18 cellular contexts compared by ENCODE assay signal in genomic region chr7:108972009-108972408, GRCh38.
DNase-seq lines count a peak whose midpoint lies in the region; ATAC-seq and TF ChIP-seq lines count a peak whose summit lies in the region.
"Had no signal": no experiment of that assay in that cellular context is flagged by ENCODE, and none has a peak within 500 bp of the region (broad histone marks: within the 10 kb centered on the region; RNA-seq: fewer than 3 reads in every experiment).

No MANE protein-coding gene starts in this region.

- H3K9me3 ChIP-seq in SK-N-SH (no peaks in the 10 kb centered on the region), thyroid gland (no peaks in the 10 kb centered on the region)

- H3K79me2 ChIP-seq in SK-N-SH (ENCODE audit: insufficient read depth), result no peaks in the 10 kb centered on the region

- no peak for TF ChIP-seq RAD21 in SK-N-SH (IDR thresholded peaks at IDR 0.05; ENCODE audit: low read length)

- TF ChIP-seq EP300 in SK-N-SH (IDR thresholded peaks at IDR 0.05; ENCODE audit: borderline replicate concordance in 1 of 2, low read depth in 1 of 2, low read length in 1 of 2), result no peak

- H3K4me1 ChIP-seq in SK-N-SH (ENCODE audit: control insufficient read depth in 1 of 2, insufficient read depth in 2 of 2, low read depth in 1 of 2, low read length in 1 of 2), result no peaks in the 10 kb centered on the region; a peak in 1 of 4 replicates
- no peaks in the 10 kb centered on the region for H3K4me1 ChIP-seq in thyroid gland

- no peak overlapping the region for H3K9ac ChIP-seq in SK-N-SH

- no peak overlapping the region for H3K4me2 ChIP-seq in SK-N-SH
- H3K4me2 ChIP-seq: GM23338 had no signal

- no peak for ATAC-seq in SK-N-SH treated with all-trans-retinoic acid at 6 μM for 48 hours
- ATAC-seq in GM21423 (IDR thresholded peaks at IDR 0.05; ENCODE audit: unreplicated experiment), result no peak
- ATAC-seq: GM12878, GM23338 had no signal

- POLR2A ChIA-PET in SK-N-SH (lab: Yijun Ruan, JAX), result no interaction called here

- TF ChIP-seq POLR2A in thyroid gland (IDR thresholded peaks at IDR 0.05), result no peak

- no peaks in the 10 kb centered on the region for H3K36me3 ChIP-seq in SK-N-SH (replicated peaks in 1 of 2; ENCODE audit: control insufficient read depth in 1 of 2, insufficient read depth in 2 of 2, low read length in 1 of 2)
- H3K36me3 ChIP-seq in thyroid gland, result no peaks in the 10 kb centered on the region

- H3K4me3 ChIP-seq in SK-N-SH (ENCODE audit: low read depth in 2 of 2, low read length in 1 of 2) (no peak overlapping the region), thyroid gland (replicated peaks in 1 of 3) (no peak overlapping the region)
- H3K4me3 ChIP-seq: GM12878, GM23338, SK-N-MC had no signal

- no peak overlapping the region for H3K27ac ChIP-seq in SK-N-SH (ENCODE audit: low read depth in 2 of 2, low read length in 1 of 2)
- no peak overlapping the region for H3K27ac ChIP-seq in thyroid gland
- H3K27ac ChIP-seq: SK-N-MC had no signal

- H3K27me3 ChIP-seq in SK-N-SH (ENCODE audit: insufficient read depth) (no peaks in the 10 kb centered on the region), thyroid gland (no peaks in the 10 kb centered on the region)

- CTCF ChIA-PET in SK-N-SH (lab: Yijun Ruan, JAX), result interaction anchor here (0.6 to 1.5 kb wide), 2 partner anchors 166 to 359 kb away, joined by 3 to 4 read pairs; no protein-coding TSS in a partner anchor

- H3F3A ChIP-seq in SK-N-SH (replicated peaks; ENCODE audit: insufficient read depth), result no peaks in the 10 kb centered on the region

- no peaks in the 10 kb centered on the region for H3K9me2 ChIP-seq in SK-N-SH

- no peak overlapping the region for H2AFZ ChIP-seq in SK-N-SH (ENCODE audit: low read depth)
- H2AFZ ChIP-seq: GM23338 had no signal

- H4K20me1 ChIP-seq in SK-N-SH (ENCODE audit: insufficient read depth), result no peaks in the 10 kb centered on the region

- TF ChIP-seq CTCF in SK-N-SH (IDR thresholded peaks at IDR 0.05) (no peak), thyroid gland (IDR thresholded peaks at IDR 0.05) (no peak)

- DNase-seq in SK-N-SH (no peak), astrocyte of the hippocampus (ENCODE audit: low read depth, low spot score) (peak; percentile 64), glomerular visceral epithelial cell (ENCODE audit: extremely low spot score) (peak; percentile 8), stromal cell of bone marrow (ENCODE audit: low read depth) (peak; percentile 5), NCI-H69 (lab: John Stamatoyannopoulos, UW) (no peak), thyroid gland (no peak)
- DNase-seq: 8988T; CD4-positive, alpha-beta memory T cell; DND-41; GDM1; KBM-7; NCI-H1694; NCI-H748 treated with DMSO at 0.1 percent for 48 hours had no signal

- WGBS in SK-N-SH (ENCODE audit: low lambda C conversion rate), result 25% methylated on average over 2 of the region's 2 CpGs
- WGBS in thyroid gland, 2 donors, result 78 to 80% methylated on average over 2 of the region's 2 CpGs

- intact Hi-C loops in thyroid gland (cut with DNase I), result no loop called here

TF ChIP-seq in SK-N-SH treated with all-trans-retinoic acid at 6 μM for 48 hours, 23 proteins besides CTCF, POLR2A, EP300 and RAD21:
- TF ChIP-seq CSDC2 (CRISPR knock-in tag; IDR thresholded peaks at IDR 0.05), result no peak
- no peak for TF ChIP-seq CREB5 (CRISPR knock-in tag; IDR thresholded peaks at IDR 0.05; ENCODE audit: low read depth)
- TF ChIP-seq ISL1 (CRISPR knock-in tag; IDR thresholded peaks at IDR 0.05), result peak; percentile 50
TF ChIP-seq in SK-N-SH treated with all-trans-retinoic acid at 6 μM for 48 hours: peak in this region for 1.

TF ChIP-seq in SK-N-SH, 30 proteins besides CTCF, POLR2A, EP300 and RAD21:
- no peak for TF ChIP-seq RCOR1 (IDR thresholded peaks at IDR 0.05; ENCODE audit: low read length)
- no peak for TF ChIP-seq USF2 (IDR thresholded peaks at IDR 0.05; ENCODE audit: borderline replicate concordance, low read depth, low read length)
- TF ChIP-seq ZBTB33 (IDR thresholded peaks at IDR 0.05; ENCODE audit: borderline replicate concordance, low read depth), result no peak
- no peak for TF ChIP-seq JUND (IDR thresholded peaks at IDR 0.05)
- no peak for TF ChIP-seq SIN3A (IDR thresholded peaks at IDR 0.05; ENCODE audit: borderline replicate concordance, low read depth, low read length)
- TF ChIP-seq MXI1 (IDR thresholded peaks at IDR 0.05; ENCODE audit: low read depth, low read length), result no peak
- no peak for TF ChIP-seq NRF1 (IDR thresholded peaks at IDR 0.05; ENCODE audit: low read depth, low read length)
- no peak for TF ChIP-seq REST (IDR thresholded peaks at IDR 0.05; ENCODE audit: low read depth, low read length)
- no peak for TF ChIP-seq TCF12 (IDR thresholded peaks at IDR 0.05)
- no peak for TF ChIP-seq FOSL2 (IDR thresholded peaks at IDR 0.05; ENCODE audit: borderline replicate concordance, low read depth)
- no peak for TF ChIP-seq RXRA (IDR thresholded peaks at IDR 0.05; ENCODE audit: borderline replicate concordance, low read depth)
- no peak for TF ChIP-seq FOXJ3 (CRISPR knock-in tag; IDR thresholded peaks at IDR 0.05)
- TF ChIP-seq MAX (IDR thresholded peaks at IDR 0.05; ENCODE audit: low read depth), result no peak
- TF ChIP-seq RFX5 (IDR thresholded peaks at IDR 0.05; ENCODE audit: low read length), result no peak
TF ChIP-seq in SK-N-SH: peak in this region for 0.

Comparison
In these comparisons a context has a peak if more than half of its experiments do, and no peak if none do; other contexts are left out.
1. DNase-seq: peak in astrocyte of the hippocampus (single experiment), glomerular visceral epithelial cell (single experiment) and stromal cell of bone marrow (single experiment); none in SK-N-SH (single experiment), NCI-H69 (single experiment) and thyroid gland (0 of 2).